ENCODE assay signal across 18 cellular contexts in genomic region chr3:82978368-82978767, GRCh38.
"Had no signal": no experiment of that assay in that cellular context is flagged by ENCODE, and none has a peak within 500 bp of the region (broad histone marks: within the 10 kb centered on the region; RNA-seq: fewer than 3 reads in every experiment).

No MANE protein-coding gene starts in this region.

- H3K27ac ChIP-seq: brain microvascular endothelial cell, foreskin keratinocyte, pancreas, testis, upper lobe of left lung had no signal

- H3K9me3 ChIP-seq: pancreas, testis, upper lobe of left lung had no signal

- H3K4me1 ChIP-seq: foreskin keratinocyte, pancreas, testis, upper lobe of left lung had no signal

- DNase-seq: activated CD4-positive, CD25-positive, alpha-beta regulatory T cell treated with anti-CD3 and anti-CD28 coated beads, Interleukin-2, amount 50 U/mL, for 72 hours; activated naive CD4-positive, alpha-beta T cell; activated naive CD8-positive, alpha-beta T cell treated with anti-CD3 and anti-CD28 coated beads, Interleukin-2, amount 10 ng/mL, durations not matched to agents 7 days and 5 days; activated T-cell treated with anti-CD3 and anti-CD28 coated beads for 4 hours; anterior cingulate cortex; brain microvascular endothelial cell; effector memory CD4-positive, alpha-beta T cell; foreskin keratinocyte; head of caudate nucleus; immature natural killer cell; midbrain; pancreas; stimulated activated CD4-positive, alpha-beta T cell treated with anti-CD3 and anti-CD28 coated beads, Interleukin-1b, Interleukin-23, amount 100 ng/mL, for 48 hours; stimulated activated naive CD8-positive, alpha-beta T cell treated with anti-CD3 and anti-CD28 coated beads, Interleukin-15, amount 100 ng/mL, for 72 hours; T1000; testis; upper lobe of left lung had no signal

- ATAC-seq: foreskin keratinocyte; pancreas; stimulated activated naive CD8-positive, alpha-beta T cell treated with anti-CD3 and anti-CD28 coated beads, Interleukin-15, amount 100 ng/mL, for 72 hours had no signal

- H3K4me3 ChIP-seq: lung, pancreas, testis, upper lobe of left lung had no signal

- H3K36me3 ChIP-seq: brain microvascular endothelial cell, pancreas, upper lobe of left lung had no signal

- H3K27me3 ChIP-seq: brain microvascular endothelial cell, foreskin keratinocyte, pancreas, testis, upper lobe of left lung had no signal
